In the genomic region with DNA sequence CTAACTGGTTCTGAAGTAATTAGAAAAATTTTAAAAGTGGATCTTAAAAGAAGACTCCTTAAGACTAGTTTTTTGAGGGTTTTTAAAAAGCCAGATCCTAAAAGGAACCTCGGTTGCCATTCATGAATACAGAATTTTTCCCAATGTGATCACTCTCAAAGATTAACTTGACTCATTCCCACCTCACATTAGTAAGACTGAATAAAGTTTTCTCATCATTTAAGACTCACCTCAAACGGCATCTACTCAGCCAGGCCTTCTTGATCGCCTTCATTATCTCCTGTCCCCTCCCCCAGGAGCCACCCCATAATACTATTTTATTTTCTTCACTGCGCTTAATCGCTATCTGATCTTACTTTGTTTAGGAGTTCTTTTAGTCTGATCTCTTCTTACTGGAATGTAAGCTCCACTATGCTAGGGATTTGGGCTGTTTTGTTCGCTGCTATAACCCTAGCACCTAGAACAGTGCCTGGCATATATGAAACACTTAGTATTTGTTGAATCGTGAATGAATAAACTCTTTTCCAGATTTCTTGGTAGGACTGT, we compare ENCODE assay signal across 8 cellular contexts. TPM values are rescaled to one million over a fixed set of nuclear protein-coding genes. Genes with fewer than 3 reads are reported as not detected.
DNase-seq lines count a peak whose midpoint lies in the region; ATAC-seq, FAIRE-seq and TF ChIP-seq lines count a peak whose summit lies in the region.

No MANE protein-coding gene starts in this region.

- peaks cover 6% of the 10 kb centered on the region in 2 experiments; a peak in 1 of 4 replicates for H3K4me1 ChIP-seq in SK-N-SH (ENCODE audit: control insufficient read depth in 1 of 2, insufficient read depth in 2 of 2, low read depth in 1 of 2, low read length in 1 of 2)
- peaks cover 7 to 35% of the 10 kb centered on the region in 2 donors for H3K4me1 ChIP-seq in adrenal gland (replicated peaks in 1 of 2)
- H3K4me1 ChIP-seq in kidney (ENCODE audit: control insufficient read depth in 1 of 2, insufficient read depth in 1 of 2, low read depth in 1 of 2, low read length in 2 of 2): peaks cover 4 to 17% of the 10 kb centered on the region in 2 donors
- H3K4me1 ChIP-seq in stomach: peaks cover 7 to 39% (median 28%) of the 10 kb centered on the region in 4 donors
- no peaks in the 10 kb centered on the region for H3K4me1 ChIP-seq in mucosa of descending colon (ENCODE audit: low read depth)

- H4K20me1 ChIP-seq in SK-N-SH (ENCODE audit: insufficient read depth): no peaks in the 10 kb centered on the region; the same call in 1 of the 2 replicates

- DNase-seq in SK-N-SH: no peak
- no peak for DNase-seq in adrenal gland
- no peak for DNase-seq in kidney
- DNase-seq in stomach: no peak
- DNase-seq in mucosa of descending colon: no peak
- DNase-seq in activated CD8-positive, alpha-beta memory T cell treated with anti-CD3 and anti-CD28 coated beads for 24 hours: no peak

- no peaks in the 10 kb centered on the region for H3K36me3 ChIP-seq in SK-N-SH (replicated peaks in 1 of 2; ENCODE audit: control insufficient read depth in 1 of 2, insufficient read depth in 2 of 2, low read length in 1 of 2)
- no peaks in the 10 kb centered on the region for H3K36me3 ChIP-seq in adrenal gland (replicated peaks in 1 of 2)
- no peaks in the 10 kb centered on the region for H3K36me3 ChIP-seq in kidney (ENCODE audit: control insufficient read depth in 1 of 2, insufficient read depth in 2 of 2, low read length in 2 of 2)
- H3K36me3 ChIP-seq in stomach: no peaks in the 10 kb centered on the region
- no peaks in the 10 kb centered on the region for H3K36me3 ChIP-seq in mucosa of descending colon (ENCODE audit: low read depth)

- ATAC-seq in SK-N-SH treated with all-trans-retinoic acid at 6 μM for 48 hours (no peak), mucosa of descending colon (no peak), HG02642 (IDR thresholded peaks at IDR 0.05; ENCODE audit: poor library complexity, unreplicated experiment) (no peak)

- FAIRE-seq in kidney (lab: Jason Lieb, UNC): no peak

- intact Hi-C loops in adrenal gland (cut with DNase I): loop anchor here (10.0 kb wide), 2 partner anchors 60 to 80 kb away; partner anchors contain the start of gene PCGF5 (in 1 of the 2)
- intact Hi-C loops in kidney (cut with DNase I): loop anchor here (10.0 kb wide), 1 partner anchor 50 kb away; no protein-coding TSS in a partner anchor
- intact Hi-C loops in stomach (cut with DNase I; ENCODE audit: low total_unique reads): loop anchor here (10.0 kb wide), 1 partner anchor 60 kb away; the partner anchor contains the start of gene PCGF5
- intact Hi-C loops in mucosa of descending colon (cut with DNase I, micrococcal nuclease): loop anchor here in 1 of 2 donors (10.0 kb wide), 1 partner anchor 60 kb away; the partner anchor contains the start of gene PCGF5

- peaks cover 17% of the 10 kb centered on the region for H3F3A ChIP-seq in SK-N-SH (replicated peaks; ENCODE audit: insufficient read depth)

- WGBS in SK-N-SH (ENCODE audit: low lambda C conversion rate): 85% methylated on average over 7 of the region's 7 CpGs
- 60 to 71% (median 63%) methylated on average over 7 of the region's 7 CpGs for WGBS in adrenal gland, 4 donors
- WGBS in stomach, 5 donors: 64 to 75% (median 72%) methylated on average over 7 of the region's 7 CpGs

- no peak for TF ChIP-seq CTCF in SK-N-SH (IDR thresholded peaks at IDR 0.05)
- TF ChIP-seq CTCF in adrenal gland (IDR thresholded peaks at IDR 0.05): no peak
- TF ChIP-seq CTCF in kidney (IDR thresholded peaks at IDR 0.05; ENCODE audit: borderline replicate concordance, extremely low read depth, insufficient read depth): no peak
- TF ChIP-seq CTCF in stomach (IDR thresholded peaks at IDR 0.05): no peak
- TF ChIP-seq CTCF in mucosa of descending colon (IDR thresholded peaks at IDR 0.05): no peak

- H3K27ac ChIP-seq in SK-N-SH (ENCODE audit: low read depth in 2 of 2, low read length in 1 of 2) (peak overlapping the region in 1 of 2 experiments; percentile 82; a peak in 2 of 4 replicates), adrenal gland (peak overlapping the region; percentile 96 to 99 (median 99)), kidney (ENCODE audit: low read depth in 2 of 2, low read length in 2 of 2) (peak overlapping the region in 1 of 2 donors; percentile 96), stomach (peak overlapping the region; percentile 95 to 99 (median 97))

- H3K27me3 ChIP-seq in SK-N-SH (ENCODE audit: insufficient read depth) (no peaks in the 10 kb centered on the region), adrenal gland (no peaks in the 10 kb centered on the region), stomach (no peaks in the 10 kb centered on the region)

- TF ChIP-seq RAD21 in SK-N-SH (IDR thresholded peaks at IDR 0.05; ENCODE audit: low read length): no peak

- H3K4me3 ChIP-seq in SK-N-SH (ENCODE audit: low read depth in 2 of 2, low read length in 1 of 2): peak overlapping the region in 1 of 2 experiments; percentile 84; a peak in 2 of 4 replicates
- peak overlapping the region in 1 of 4 donors; percentile 94 for H3K4me3 ChIP-seq in adrenal gland
- H3K4me3 ChIP-seq in kidney (ENCODE audit: low read length in 2 of 2): peak overlapping the region; percentile 69 to 81
- peak overlapping the region; percentile 57 to 92 (median 84) for H3K4me3 ChIP-seq in stomach
- no peak overlapping the region for H3K4me3 ChIP-seq in mucosa of descending colon

- TF ChIP-seq EP300 in SK-N-SH (IDR thresholded peaks at IDR 0.05; ENCODE audit: borderline replicate concordance in 1 of 2, low read depth in 1 of 2, low read length in 1 of 2) (no peak), stomach (IDR thresholded peaks at IDR 0.05) (no peak)

- H3K9me3 ChIP-seq in SK-N-SH: no peaks in the 10 kb centered on the region
- H3K9me3 ChIP-seq in adrenal gland (replicated peaks in 1 of 3): no peaks in the 10 kb centered on the region
- H3K9me3 ChIP-seq in kidney (ENCODE audit: control insufficient read depth in 1 of 2, low read length in 2 of 2): no peaks in the 10 kb centered on the region
- H3K9me3 ChIP-seq in stomach: no peaks in the 10 kb centered on the region
- no peaks in the 10 kb centered on the region for H3K9me3 ChIP-seq in mucosa of descending colon

- CTCF ChIA-PET in SK-N-SH (lab: Yijun Ruan, JAX): interaction anchor here (1.4 to 1.7 kb wide), 2 partner anchors 20 to 86 kb away, joined by 3 to 5 read pairs; no protein-coding TSS in a partner anchor

- POLR2A ChIA-PET in SK-N-SH (lab: Yijun Ruan, JAX): no interaction called here

- H3K79me2 ChIP-seq in SK-N-SH (ENCODE audit: insufficient read depth): peaks cover 60% of the 10 kb centered on the region

- no peaks in the 10 kb centered on the region for H3K9me2 ChIP-seq in SK-N-SH

- TF ChIP-seq POLR2A in adrenal gland (IDR thresholded peaks at IDR 0.05): no peak
- TF ChIP-seq POLR2A in stomach (IDR thresholded peaks at IDR 0.05): no peak

- H2AFZ ChIP-seq in SK-N-SH (ENCODE audit: low read depth): no peak overlapping the region

- peak overlapping the region; percentile 87 for H3K4me2 ChIP-seq in SK-N-SH

- H3K9ac ChIP-seq in SK-N-SH (peak overlapping the region; percentile 90; the same call in 1 of the 2 replicates), kidney (ENCODE audit: low read length in 2 of 2) (peak overlapping the region in 1 of 2 donors; percentile 88)

TF ChIP-seq in SK-N-SH, 30 proteins besides CTCF, POLR2A, EP300 and RAD21 (continues in another document):
- TF ChIP-seq SMC3 (IDR thresholded peaks at IDR 0.05; ENCODE audit: low read depth, low read length): no peak
- TF ChIP-seq NRF1 (IDR thresholded peaks at IDR 0.05; ENCODE audit: low read depth, low read length): no peak
- TF ChIP-seq YY1 (IDR thresholded peaks at IDR 0.05; ENCODE audit: low read depth): no peak
- no peak for TF ChIP-seq MEF2A (IDR thresholded peaks at IDR 0.05; ENCODE audit: borderline replicate concordance, low read depth)
- no peak for TF ChIP-seq GABPA (IDR thresholded peaks at IDR 0.05; ENCODE audit: low read depth)
- no peak for TF ChIP-seq MXI1 (IDR thresholded peaks at IDR 0.05; ENCODE audit: low read depth, low read length)
- TF ChIP-seq FOXM1 (IDR thresholded peaks at IDR 0.05; ENCODE audit: low read depth): no peak
- no peak for TF ChIP-seq FOXJ3 (CRISPR knock-in tag; IDR thresholded peaks at IDR 0.05)
- no peak for TF ChIP-seq SIN3A (IDR thresholded peaks at IDR 0.05; ENCODE audit: borderline replicate concordance, low read depth, low read length)
- no peak for TF ChIP-seq TCF12 (IDR thresholded peaks at IDR 0.05)
- TF ChIP-seq POLR2AphosphoS5 (IDR thresholded peaks at IDR 0.05; ENCODE audit: low read depth, low read length): no peak
- no peak for TF ChIP-seq RXRA (IDR thresholded peaks at IDR 0.05; ENCODE audit: borderline replicate concordance, low read depth)

TF ChIP-seq in SK-N-SH treated with all-trans-retinoic acid at 6 μM for 48 hours, 23 proteins besides CTCF, POLR2A, EP300 and RAD21:
- no peak for TF ChIP-seq RARB (CRISPR knock-in tag; IDR thresholded peaks at IDR 0.05)
- TF ChIP-seq, protein P1, sequence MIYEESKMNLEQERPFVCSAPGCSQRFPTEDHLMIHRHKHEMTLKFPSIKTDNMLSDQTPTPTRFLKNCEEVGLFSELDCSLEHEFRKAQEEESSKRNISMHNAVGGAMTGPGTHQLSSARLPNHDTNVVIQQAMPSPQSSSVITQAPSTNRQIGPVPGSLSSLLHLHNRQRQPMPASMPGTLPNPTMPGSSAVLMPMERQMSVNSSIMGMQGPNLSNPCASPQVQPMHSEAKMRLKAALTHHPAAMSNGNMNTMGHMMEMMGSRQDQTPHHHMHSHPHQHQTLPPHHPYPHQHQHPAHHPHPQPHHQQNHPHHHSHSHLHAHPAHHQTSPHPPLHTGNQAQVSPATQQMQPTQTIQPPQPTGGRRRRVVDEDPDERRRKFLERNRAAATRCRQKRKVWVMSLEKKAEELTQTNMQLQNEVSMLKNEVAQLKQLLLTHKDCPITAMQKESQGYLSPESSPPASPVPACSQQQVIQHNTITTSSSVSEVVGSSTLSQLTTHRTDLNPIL (CRISPR knock-in tag; IDR thresholded peaks at IDR 0.05; ENCODE audit: low read depth): no peak

RNA-seq across cellular contexts. Expression of gene PCGF5, which starts 55.9 kb away (rescaled TPM):
- polyA plus RNA-seq in SK-N-SH (2012; rRNA removed) (14.5 and 15.2 TPM in 2 replicates), adrenal gland (100 to 1,000 TPM in 1 of 3 donors, 10 to 100 TPM in 2; 22.6 to 145 (median 30.2) TPM), kidney (ENCODE audit: insufficient read depth, low read depth, low replicate concordance) (26.8 TPM), stomach (10 to 100 TPM; 19.8 to 35.4 (median 32.1) TPM)
- polyA plus RNA-seq in SK-N-SH (2012; cell fraction: cytosol; rRNA removed): 19.3 and 23.3 TPM in 2 replicates
- polyA plus RNA-seq in SK-N-SH (2012; cell fraction: nucleus; rRNA removed): 5.2 and 9.4 TPM in 2 replicates
- total RNA-seq in adrenal gland (100 to 1,000 TPM in 1 of 8 donors, 10 to 100 TPM in 7; 51.0 to 101 (median 80.5) TPM), kidney (49.1 TPM), stomach (10 to 100 TPM; 10.7 to 78.2 (median 57.6) TPM), mucosa of descending colon (10 to 100 TPM; 65.0 to 76.1 (median 65.8) TPM)
